ENCODE assay signal across 13 cellular contexts in genomic region chr3:14918356-14918860, GRCh38. TPM values are rescaled to one million over a fixed set of nuclear protein-coding genes. Genes with fewer than 3 reads are reported as not detected.
DNase-seq lines count a peak whose midpoint lies in the region; ATAC-seq and TF ChIP-seq lines count a peak whose summit lies in the region.
"Had no signal": no experiment of that assay in that cellular context is flagged by ENCODE, and none has a peak within 500 bp of the region (broad histone marks: within the 10 kb centered on the region; RNA-seq: fewer than 3 reads in every experiment).

No MANE protein-coding gene starts in this region.

- ATAC-seq in PC-3 = no peak
- ATAC-seq in HG03039 (IDR thresholded peaks at IDR 0.05; ENCODE audit: unreplicated experiment) = no peak
- ATAC-seq: A549, GM23338 had no signal

- H3K4me2 ChIP-seq in mammary epithelial cell (ENCODE audit: insufficient read depth, low read depth, low read length) = no peak overlapping the region
- H3K4me2 ChIP-seq in PC-3 (ENCODE audit: low read length) = no peak overlapping the region
- H3K4me2 ChIP-seq: A549, GM23338 had no signal

- H3K4me1 ChIP-seq in mammary epithelial cell (ENCODE audit: insufficient read depth, low read length) = peaks cover 5% of the 10 kb centered on the region
- H3K4me1 ChIP-seq in PC-3 (ENCODE audit: insufficient read depth, low read length) = peaks cover 15% of the 10 kb centered on the region
- H3K4me1 ChIP-seq: A549, BE2C had no signal

- H3K27me3 Mint-ChIP-seq in osteocyte (ENCODE audit: unreplicated experiment) = peaks cover 22% of the 10 kb centered on the region

- H3K36me3 Mint-ChIP-seq in osteocyte (ENCODE audit: unreplicated experiment) = no peaks in the 10 kb centered on the region
- H3K36me3 Mint-ChIP-seq: CD4-positive, alpha-beta memory T cell had no signal

- H4K20me1 ChIP-seq in mammary epithelial cell (ENCODE audit: insufficient read depth, low read length) (no peaks in the 10 kb centered on the region), PC-3 (ENCODE audit: low read length) (no peaks in the 10 kb centered on the region)

- H3K9ac ChIP-seq in mammary epithelial cell (ENCODE audit: insufficient read depth, low read length) = no peak overlapping the region
- H3K9ac ChIP-seq in PC-3 (ENCODE audit: low read length) = no peak overlapping the region

- no peak overlapping the region for H3K27ac Mint-ChIP-seq in osteocyte (ENCODE audit: unreplicated experiment)
- H3K27ac Mint-ChIP-seq: GM23338 had no signal

- H2AFZ ChIP-seq in mammary epithelial cell (ENCODE audit: low read depth, low read length) (no peak overlapping the region), PC-3 (ENCODE audit: low read length) (no peak overlapping the region)
- H2AFZ ChIP-seq: GM23338 had no signal

- H3K9me3 Mint-ChIP-seq in osteocyte (ENCODE audit: unreplicated experiment) = no peaks in the 10 kb centered on the region
- H3K9me3 Mint-ChIP-seq: CD4-positive, alpha-beta memory T cell; GM23338; H9 had no signal

- 6% methylated on average over 7 of the region's 13 CpGs for WGBS in mammary epithelial cell (ENCODE audit: low coverage, missing lambda C conversion rate)

- H3K9me3 ChIP-seq in mammary epithelial cell (replicated peaks; ENCODE audit: insufficient read depth, low read length) (no peaks in the 10 kb centered on the region), PC-3 (ENCODE audit: low read length) (no peaks in the 10 kb centered on the region)
- H3K9me3 ChIP-seq: A549, BE2C had no signal

- POLR2A ChIA-PET in PC-3 (lab: Charles Lee; ENCODE audit: unreplicated experiment) = no interaction called here

- CTCF ChIA-PET in mammary epithelial cell (lab: Charles Lee; ENCODE audit: low non-redundant PET) = no interaction called here
- CTCF ChIA-PET in PC-3 (lab: Charles Lee) = no interaction called here

- H3K79me2 ChIP-seq in mammary epithelial cell (ENCODE audit: insufficient read depth, low read length) (no peaks in the 10 kb centered on the region), PC-3 (ENCODE audit: low read length) (no peaks in the 10 kb centered on the region)

- H3K4me1 Mint-ChIP-seq in osteocyte (ENCODE audit: unreplicated experiment) = no peaks in the 10 kb centered on the region

- H3K4me3 Mint-ChIP-seq in osteocyte (ENCODE audit: unreplicated experiment) = no peak overlapping the region
- H3K4me3 Mint-ChIP-seq: CD4-positive, alpha-beta memory T cell; GM23338; H9 had no signal

- H3K27ac ChIP-seq in mammary epithelial cell (ENCODE audit: insufficient read depth, low read depth, low read length) (no peak overlapping the region), PC-3 (ENCODE audit: low read length) (no peak overlapping the region)
- H3K27ac ChIP-seq: A549, C4-2B had no signal

- H3K27me3 ChIP-seq in mammary epithelial cell (ENCODE audit: insufficient read depth, low read length) = peaks cover 4% of the 10 kb centered on the region
- H3K27me3 ChIP-seq in PC-3 (ENCODE audit: low read length) = peaks cover 33% of the 10 kb centered on the region
- H3K27me3 ChIP-seq: BE2C had no signal

- TF ChIP-seq CTCF in mammary epithelial cell (conservative IDR thresholded peaks at IDR 0.05 in 1 of 2, IDR thresholded peaks at IDR 0.05 in 1 of 2; ENCODE audit: extremely low read depth in 1 of 2, insufficient read depth in 1 of 2, low read depth in 1 of 2, low read length in 2 of 2) (no peak), osteocyte (IDR thresholded peaks at IDR 0.05) (no peak), PC-3 (conservative IDR thresholded peaks at IDR 0.05; ENCODE audit: low read depth, low read length) (no peak)

- intact Hi-C loops in mammary epithelial cell (cut with micrococcal nuclease) = no loop called here
- intact Hi-C loops in PC-3 (cut with micrococcal nuclease) = no loop called here

- H3K4me3 ChIP-seq in mammary epithelial cell (replicated peaks in 1 of 3; ENCODE audit: insufficient read depth in 1 of 3, low read depth in 2 of 3, low read length in 3 of 3) (no peak overlapping the region), PC-3 (ENCODE audit: low read length) (no peak overlapping the region)
- H3K4me3 ChIP-seq: A549, GM23338 had no signal

- no peaks in the 10 kb centered on the region for H3K9me2 ChIP-seq in PC-3 (replicated peaks; ENCODE audit: low read length)

- H3F3A ChIP-seq in PC-3 (ENCODE audit: low read length, unreplicated experiment) = no peaks in the 10 kb centered on the region

- dilution Hi-C loops in mammary epithelial cell (cut with HindIII; ENCODE audit: low sequenced_read_pairs) = no loop called here

- peak; percentile 54 for DNase-seq in activated effector memory CD4-positive, alpha-beta T cell treated with anti-CD3 and anti-CD28 coated beads, Interleukin-2, amount 50 U/mL, for 16 hours
- no peak for DNase-seq in activated effector memory CD4-positive, alpha-beta T cell treated with Interleukin-2 at 50 U/mL for 16 hours
- peak; percentile 69 for DNase-seq in mammary epithelial cell
- peak; percentile 76 for DNase-seq in osteocyte (ENCODE audit: extremely low spot score, unreplicated experiment)
- no peak for DNase-seq in PC-3
- DNase-seq: BE2C; CD4-positive, alpha-beta memory T cell; DMS79; H9 had no signal

- no TSS peak for BruUV-seq in mammary epithelial cell (replicated peaks; lab: Mats Ljungman, UMichigan)
- BruUV-seq in PC-3 (replicated peaks; lab: Mats Ljungman, UMichigan) = no TSS peak

- in situ Hi-C loops in mammary epithelial cell (cut with MboI; ENCODE audit: low sequenced_read_pairs in 2 of 2) = loop anchor here (25.0 kb wide), 2 partner anchors 131 to 406 kb away; no protein-coding TSS in a partner anchor

- H3K36me3 ChIP-seq in mammary epithelial cell (ENCODE audit: insufficient read depth, low read length) = no peaks in the 10 kb centered on the region
- no peaks in the 10 kb centered on the region for H3K36me3 ChIP-seq in PC-3 (ENCODE audit: low read depth, low read length)
- H3K36me3 ChIP-seq: BE2C had no signal

RNA-seq across cellular contexts. Expression of gene NR2C2, which starts 29.0 kb away (rescaled TPM):
- 10 to 100 TPM; 27.0 to 32.7 TPM for total RNA-seq in mammary epithelial cell
- polyA plus RNA-seq in mammary epithelial cell = 12.0 TPM
- 31.9 TPM for polyA minus RNA-seq in mammary epithelial cell
- 48.3 and 54.6 TPM in 2 replicates for total RNA-seq in osteocyte
- total RNA-seq in PC-3 (2014; rRNA removed) = 21.9 and 22.7 TPM in 2 replicates

Comparison
In these comparisons a context has a peak if more than half of its experiments do, and no peak if none do; other contexts are left out.
1. DNase-seq: peak in activated effector memory CD4-positive, alpha-beta T cell treated with anti-CD3 and anti-CD28 coated beads, Interleukin-2, amount 50 U/mL, for 16 hours (single experiment), mammary epithelial cell (single experiment) and osteocyte (single experiment); none in activated effector memory CD4-positive, alpha-beta T cell treated with Interleukin-2 at 50 U/mL for 16 hours (single experiment) and PC-3 (single experiment).